25 cellular contexts compared by ENCODE assay signal in genomic region chr17:62862251-62862650, GRCh38. TPM values are rescaled to one million over a fixed set of nuclear protein-coding genes. Genes with fewer than 3 reads are reported as not detected.
"Had no signal": no experiment of that assay in that cellular context is flagged by ENCODE, and none has a peak within 500 bp of the region (broad histone marks: within the 10 kb centered on the region; RNA-seq: fewer than 3 reads in every experiment).

No MANE protein-coding gene starts in this region.

- H3K27me3 ChIP-seq: cardiac muscle cell, neutrophil, pancreas, tibial artery had no signal

- H3K27ac ChIP-seq: esophagus squamous epithelium, neutrophil, pancreas, psoas muscle, spleen, suprapubic skin, tibial artery had no signal

- H3K4me1 Mint-ChIP-seq: activated CD4-positive, alpha-beta T cell treated with anti-CD3 and anti-CD28 coated beads for 36 hours; activated CD8-positive, alpha-beta memory T cell treated with anti-CD3 and anti-CD28 coated beads, Interleukin-2, amount 10 ng/mL, durations not matched to agents 7 days and 5 days; naive B cell had no signal

- ATAC-seq: activated CD4-positive, alpha-beta T cell treated with anti-CD3 and anti-CD28 coated beads for 36 hours; activated CD8-positive, alpha-beta memory T cell treated with anti-CD3 and anti-CD28 coated beads, Interleukin-2, amount 10 ng/mL, durations not matched to agents 7 days and 5 days; activated CD8-positive, alpha-beta T cell treated with anti-CD3 and anti-CD28 coated beads, Interleukin-2, amount 10 ng/mL, durations not matched to agents 7 days and 5 days; activated naive CD4-positive, alpha-beta T cell treated with anti-CD3 and anti-CD28 coated beads, Interleukin-2, amount 50 U/mL, for 72 hours; activated T-cell treated with anti-CD3 and anti-CD28 coated beads, Interleukin-2, amount 50 U/mL, for 72 hours; left colon; pancreas; psoas muscle; right cardiac atrium had no signal

- H3K4me3 Mint-ChIP-seq: activated CD4-positive, alpha-beta T cell treated with anti-CD3 and anti-CD28 coated beads for 36 hours; activated CD8-positive, alpha-beta memory T cell treated with anti-CD3 and anti-CD28 coated beads, Interleukin-2, amount 10 ng/mL, durations not matched to agents 7 days and 5 days; activated CD8-positive, alpha-beta T cell treated with anti-CD3 and anti-CD28 coated beads, Interleukin-2, amount 10 ng/mL, durations not matched to agents 7 days and 5 days; activated T-cell treated with anti-CD3 and anti-CD28 coated beads, Interleukin-2, amount 50 U/mL, for 72 hours; mesothelial cell of epicardium; naive B cell; nephron progenitor cell had no signal

- H3K4me3 ChIP-seq: cardiac muscle cell, esophagus squamous epithelium, pancreas, psoas muscle, spleen, suprapubic skin, tibial artery had no signal

- H3K9me3 Mint-ChIP-seq: activated naive CD4-positive, alpha-beta T cell treated with anti-CD3 and anti-CD28 coated beads, Interleukin-2, amount 50 U/mL, for 72 hours; activated T-cell treated with anti-CD3 and anti-CD28 coated beads, Interleukin-2, amount 50 U/mL, for 72 hours had no signal

- DNase-seq: activated CD4-positive, alpha-beta T cell treated with anti-CD3 and anti-CD28 coated beads for 36 hours; activated CD4-positive, CD25-positive, alpha-beta regulatory T cell; activated CD8-positive, alpha-beta memory T cell treated with anti-CD3 and anti-CD28 coated beads, Interleukin-2, amount 10 ng/mL, durations not matched to agents 7 days and 5 days; activated CD8-positive, alpha-beta T cell treated with anti-CD3 and anti-CD28 coated beads, Interleukin-2, amount 10 ng/mL, durations not matched to agents 7 days and 5 days; activated naive CD4-positive, alpha-beta T cell; activated T-cell treated with anti-CD3 and anti-CD28 coated beads, Interleukin-2, amount 50 U/mL, for 72 hours; esophagus squamous epithelium; islet precursor cell; left colon; naive B cell; nephron progenitor cell; pancreas; psoas muscle; right cardiac atrium; spleen; stimulated activated naive CD4-positive, alpha-beta T cell; T-helper 2 cell; tibial artery had no signal

- H3K36me3 Mint-ChIP-seq: activated CD8-positive, alpha-beta memory T cell treated with anti-CD3 and anti-CD28 coated beads, Interleukin-2, amount 10 ng/mL, durations not matched to agents 7 days and 5 days; activated naive CD4-positive, alpha-beta T cell treated with anti-CD3 and anti-CD28 coated beads, Interleukin-2, amount 50 U/mL, for 72 hours; mesothelial cell of epicardium; naive B cell had no signal

- H3K27ac Mint-ChIP-seq: activated CD4-positive, alpha-beta T cell treated with anti-CD3 and anti-CD28 coated beads for 36 hours; activated CD8-positive, alpha-beta memory T cell treated with anti-CD3 and anti-CD28 coated beads, Interleukin-2, amount 10 ng/mL, durations not matched to agents 7 days and 5 days; activated CD8-positive, alpha-beta T cell treated with anti-CD3 and anti-CD28 coated beads, Interleukin-2, amount 10 ng/mL, durations not matched to agents 7 days and 5 days; activated naive CD4-positive, alpha-beta T cell treated with anti-CD3 and anti-CD28 coated beads, Interleukin-2, amount 50 U/mL, for 72 hours; activated T-cell treated with anti-CD3 and anti-CD28 coated beads, Interleukin-2, amount 50 U/mL, for 72 hours; naive B cell; nephron progenitor cell had no signal

- H3K4me1 ChIP-seq: pancreas, psoas muscle, spleen had no signal

- H3K9me3 ChIP-seq: esophagus squamous epithelium, neutrophil, pancreas, psoas muscle, spleen, suprapubic skin, tibial artery had no signal

- H3K36me3 ChIP-seq: cardiac muscle cell, esophagus squamous epithelium, neutrophil, pancreas, spleen, suprapubic skin, tibial artery had no signal

RNA-seq across cellular contexts. Expression of gene MARCHF10, which starts 54.1 kb away (rescaled TPM):
- total RNA-seq: activated CD4-positive, alpha-beta T cell treated with anti-CD3 and anti-CD28 coated beads for 36 hours; activated CD8-positive, alpha-beta memory T cell treated with anti-CD3 and anti-CD28 coated beads, Interleukin-2, amount 10 ng/mL, durations not matched to agents 7 days and 5 days; activated CD8-positive, alpha-beta T cell treated with anti-CD3 and anti-CD28 coated beads, Interleukin-2, amount 10 ng/mL, durations not matched to agents 7 days and 5 days; activated naive CD4-positive, alpha-beta T cell treated with anti-CD3 and anti-CD28 coated beads, Interleukin-2, amount 50 U/mL, for 72 hours; activated T-cell treated with anti-CD3 and anti-CD28 coated beads, Interleukin-2, amount 50 U/mL, for 72 hours; endothelial cell of umbilical vein; esophagus squamous epithelium; left colon; liver; psoas muscle; right cardiac atrium; spleen; suprapubic skin had no signal
- polyA plus RNA-seq: liver had no signal
